8 cellular contexts compared by ENCODE assay signal in genomic region chr14:76962303-76962660, GRCh38.
A peak's percentile ranks its signal among the peaks of the same experiment; 100 is the strongest.
DNase-seq lines count a peak whose midpoint lies in the region; ATAC-seq and TF ChIP-seq lines count a peak whose summit lies in the region.

No MANE protein-coding gene starts in this region.

- ATAC-seq in sciatic nerve: peak; percentile 15
- ATAC-seq in HG02588 (IDR thresholded peaks at IDR 0.05; ENCODE audit: unreplicated experiment): no peak

- no peak overlapping the region for H2AFZ ChIP-seq in SU-DHL-6 (ENCODE audit: low read depth, low read length, severe bottlenecking)

- no peak overlapping the region for H3K9ac ChIP-seq in SU-DHL-6 (ENCODE audit: low read length)

- intact Hi-C loops in sciatic nerve (cut with DNase I): no loop called here

- H3K27me3 ChIP-seq in SU-DHL-6 (ENCODE audit: low read length): no peaks in the 10 kb centered on the region

- peak overlapping the region; percentile 55 for H3K4me2 ChIP-seq in SU-DHL-6 (ENCODE audit: low read depth, low read length, poor library complexity, severe bottlenecking)

- H3K4me3 ChIP-seq in GM12865 (ENCODE audit: low read depth, low read length) (peak overlapping the region; percentile 44), SU-DHL-6 (ENCODE audit: insufficient read depth, low read length, poor library complexity, severe bottlenecking) (peak overlapping the region; percentile 39), fibroblast of villous mesenchyme (ENCODE audit: low read depth, low read length) (peak overlapping the region; percentile 45)

- no peaks in the 10 kb centered on the region for H3K36me3 ChIP-seq in SU-DHL-6 (ENCODE audit: low read length)

- H3K27ac ChIP-seq in SU-DHL-6 (ENCODE audit: low read depth, low read length): no peak overlapping the region

- no peaks in the 10 kb centered on the region for H3K9me3 ChIP-seq in SU-DHL-6 (ENCODE audit: insufficient read depth, low read length)

- H3K79me2 ChIP-seq in SU-DHL-6 (ENCODE audit: insufficient read depth, low read length): no peaks in the 10 kb centered on the region

- no peak for DNase-seq in GM12865 (ENCODE audit: low read depth)
- DNase-seq in fibroblast of villous mesenchyme (ENCODE audit: low read depth): no peak
- DNase-seq in sciatic nerve (ENCODE audit: low spot score): no peak
- no peak for DNase-seq in midbrain (lab: John Stamatoyannopoulos, UW)
- no peak for DNase-seq in hepatic stellate cell (ENCODE audit: low spot score)
- no peak for DNase-seq in NCI-H446 treated with DMSO at 0.1 percent for 48 hours (lab: John Stamatoyannopoulos, UW)

- H3K9me2 ChIP-seq in SU-DHL-6 (replicated peaks; ENCODE audit: insufficient read depth, low read length): no peaks in the 10 kb centered on the region

- H3F3A ChIP-seq in SU-DHL-6 (ENCODE audit: insufficient read depth): no peaks in the 10 kb centered on the region

- TF ChIP-seq CTCF in GM12865 (IDR thresholded peaks at IDR 0.05; ENCODE audit: insufficient read depth, low read depth, low read length, missing control alignments) (no peak), SU-DHL-6 (IDR thresholded peaks at IDR 0.05; ENCODE audit: insufficient read depth, low read length, poor library complexity, severe bottlenecking) (no peak), fibroblast of villous mesenchyme (IDR thresholded peaks at IDR 0.05; ENCODE audit: insufficient read depth, low read depth, low read length) (no peak)

- H4K20me1 ChIP-seq in SU-DHL-6 (ENCODE audit: low read depth, low read length): no peaks in the 10 kb centered on the region
